Comparison of ENCODE assay signal across 20 cellular contexts in genomic region chr4:173357939-173358338, GRCh38. TPM values are rescaled to one million over a fixed set of nuclear protein-coding genes. Genes with fewer than 3 reads are reported as not detected.
"Had no signal": no experiment of that assay in that cellular context is flagged by ENCODE, and none has a peak within 500 bp of the region (broad histone marks: within the 10 kb centered on the region; RNA-seq: fewer than 3 reads in every experiment).

No MANE protein-coding gene starts in this region.

- H3K4me1 ChIP-seq: breast epithelium, lower lobe of right lung, prostate gland, right atrium auricular region, tibial nerve, uterus had no signal

- H3K4me3 ChIP-seq: breast epithelium, lower lobe of right lung, prostate gland, right atrium auricular region, tibial nerve, uterus had no signal

- H3K27ac ChIP-seq: breast epithelium, lower lobe of right lung, prostate gland, right atrium auricular region, tibial nerve, uterus had no signal

- H3K27me3 ChIP-seq: breast epithelium, right atrium auricular region, tibial nerve, uterus had no signal

- DNase-seq: activated CD4-positive, CD25-positive, alpha-beta regulatory T cell treated with anti-CD3 and anti-CD28 coated beads, Interleukin-2, amount 50 U/mL, for 72 hours; activated CD8-positive, alpha-beta memory T cell treated with anti-CD3 and anti-CD28 coated beads for 24 hours; activated CD8-positive, alpha-beta memory T cell treated with anti-CD3 and anti-CD28 coated beads, Interleukin-2, amount 50 U/mL, for 48 hours; activated effector memory CD4-positive, alpha-beta T cell treated with anti-CD3 and anti-CD28 coated beads, Interleukin-2, amount 50 U/mL, for 16 hours; activated T-cell treated with anti-CD3 and anti-CD28 coated beads, Interleukin-2, amount 50 U/mL, for 48 hours; cerebellar nuclear complex; cortex of kidney; effector CD4-positive, alpha-beta T cell; hypothalamus; islet precursor cell; left colon; lower lobe of right lung; naive thymus-derived CD8-positive, alpha-beta T cell; stimulated activated naive CD8-positive, alpha-beta T cell treated with anti-CD3 and anti-CD28 coated beads, Interleukin-15, Interleukin-2, amounts not matched to agents 100 U/mL and 50 U/mL, for 24 hours; substantia nigra; uterus had no signal

- H3K9me3 ChIP-seq: breast epithelium, lower lobe of right lung, prostate gland, right atrium auricular region, tibial nerve, uterus had no signal

- H3K36me3 ChIP-seq: breast epithelium, lower lobe of right lung, prostate gland, right atrium auricular region, tibial nerve, uterus had no signal

RNA-seq across cellular contexts. Expression of gene SCRG1, which starts 41.0 kb away (rescaled TPM):
- total RNA-seq: naive thymus-derived CD8-positive, alpha-beta T cell had no signal
